8 cellular contexts compared by ENCODE assay signal in genomic region chr1:44714944-44715571, GRCh38. TPM values are rescaled to one million over a fixed set of nuclear protein-coding genes. Genes with fewer than 3 reads are reported as not detected.
A peak's percentile ranks its signal among the peaks of the same experiment; 100 is the strongest.
DNase-seq lines count a peak whose midpoint lies in the region; ATAC-seq and TF ChIP-seq lines count a peak whose summit lies in the region.

No MANE protein-coding gene starts in this region.

- H3K9me3 ChIP-seq in DOHH2 (ENCODE audit: control insufficient read depth, insufficient read depth, low read length) (no peaks in the 10 kb centered on the region), lung (ENCODE audit: control insufficient read depth in 2 of 2, insufficient read depth in 1 of 2, low read length in 1 of 2) (no peaks in the 10 kb centered on the region)

- no peaks in the 10 kb centered on the region for H3K9me2 ChIP-seq in DOHH2 (replicated peaks; ENCODE audit: control insufficient read depth, low read length)

- ATAC-seq in HG03432 (IDR thresholded peaks at IDR 0.05; ENCODE audit: unreplicated experiment) (peak; percentile 54), lung (ENCODE audit: insufficient read depth, low FRiP score) (peak; percentile 86), HG02840 (IDR thresholded peaks at IDR 0.05; ENCODE audit: low FRiP score, unreplicated experiment) (no peak)

- H3K36me3 ChIP-seq in DOHH2 (ENCODE audit: control insufficient read depth, low read length) (no peaks in the 10 kb centered on the region), lung (ENCODE audit: control insufficient read depth in 2 of 2, insufficient read depth in 2 of 2, low read length in 2 of 2) (no peaks in the 10 kb centered on the region)

- H4K20me1 ChIP-seq in DOHH2 (ENCODE audit: control insufficient read depth, insufficient read depth, low read depth, low read length): no peaks in the 10 kb centered on the region

- H3K79me2 ChIP-seq in DOHH2 (ENCODE audit: control insufficient read depth, low read length): no peaks in the 10 kb centered on the region

- peak; percentile 92 for TF ChIP-seq CTCF in DOHH2 (IDR thresholded peaks at IDR 0.05; ENCODE audit: low read depth, low read length, poor library complexity, severe bottlenecking)
- TF ChIP-seq CTCF in lung (IDR thresholded peaks at IDR 0.05; ENCODE audit: control extremely low read depth, extremely low read depth): peak; percentile 80

- H3K4me1 ChIP-seq in DOHH2 (ENCODE audit: control insufficient read depth, low read length) (peaks cover 82% of the 10 kb centered on the region), lung (ENCODE audit: control insufficient read depth in 2 of 2, insufficient read depth in 2 of 2, low read length in 2 of 2) (no peaks in the 10 kb centered on the region)

- peak overlapping the region; percentile 76 for H3K4me2 ChIP-seq in DOHH2 (ENCODE audit: low read length)

- peak; percentile 58 for DNase-seq in NCI-H748 treated with DMSO at 0.1 percent for 48 hours (lab: John Stamatoyannopoulos, UW)
- peak; percentile 74 for DNase-seq in activated CD4-positive, alpha-beta T cell treated with anti-CD3 and anti-CD28 coated beads for 48 hours
- peak; percentile 46 to 72 for DNase-seq in dermis microvascular lymphatic vessel endothelial cell (ENCODE audit: low read depth in 2 of 2)
- DNase-seq in lung (ENCODE audit: low spot score): peak; percentile 71
- DNase-seq in stimulated activated naive CD4-positive, alpha-beta T cell treated with Interleukin-2 at 50 U/mL for 16 hours (lab: John Stamatoyannopoulos, UW): peak; percentile 32

- 5 to 8% methylated on average over 9 of the region's 9 CpGs for WGBS in lung, 2 donors

- peak overlapping the region; percentile 99 for H3K27ac ChIP-seq in DOHH2 (ENCODE audit: low read depth, low read length)
- no peak overlapping the region for H3K27ac ChIP-seq in lung (ENCODE audit: low read depth in 1 of 2, low read length in 1 of 2)

- H3K4me3 ChIP-seq in DOHH2 (ENCODE audit: low read length) (peak overlapping the region; percentile 56), lung (no peak overlapping the region)

- peaks cover 42% of the 10 kb centered on the region for H3F3A ChIP-seq in DOHH2 (ENCODE audit: control insufficient read depth, insufficient read depth)

- no peaks in the 10 kb centered on the region for H3K27me3 ChIP-seq in DOHH2 (ENCODE audit: control insufficient read depth, low read length)
- H3K27me3 ChIP-seq in lung (ENCODE audit: control insufficient read depth, insufficient read depth): no peaks in the 10 kb centered on the region

RNA-seq across cellular contexts. Expression of gene RNU5D-1, which starts 15.9 kb away (rescaled TPM):
- not detected in 2 replicates for total RNA-seq in dermis microvascular lymphatic vessel endothelial cell
- total RNA-seq in lung: not detected
- polyA plus RNA-seq in lung: not detected

RNA-seq across cellular contexts. Expression of gene KIF2C, which starts 24.6 kb away (rescaled TPM):
- total RNA-seq in dermis microvascular lymphatic vessel endothelial cell: 9.7 and 21.3 TPM in 2 replicates
- 1 to 10 TPM; 1.5 to 3.5 TPM for total RNA-seq in lung
- polyA plus RNA-seq in lung: 1 to 10 TPM; 1.5 to 2.7 TPM

RNA-seq across cellular contexts. Expression of gene ARMH1, which starts 40.5 kb away (rescaled TPM):
- total RNA-seq in dermis microvascular lymphatic vessel endothelial cell (0.13 TPM in 1 of 2 replicates, not detected in the other), lung (10 to 100 TPM in 1 of 2 donors, 1 to 10 TPM in 1; 9.7 to 16.7 TPM)
- polyA plus RNA-seq in lung: 10 to 100 TPM; 26.0 to 35.3 TPM

RNA-seq across cellular contexts. Expression of gene TMEM53, which starts 40.8 kb away (rescaled TPM):
- 4.0 and 4.7 TPM in 2 replicates for total RNA-seq in dermis microvascular lymphatic vessel endothelial cell
- total RNA-seq in lung: 10 to 100 TPM in 1 of 2 donors, 1 to 10 TPM in 1; 7.1 to 26.4 TPM
- polyA plus RNA-seq in lung: 10 to 100 TPM; 16.2 to 20.6 TPM
